18 cellular contexts compared by ENCODE assay signal in genomic region chr2:206521612-206522011, GRCh38.
"Had no signal": no experiment of that assay in that cellular context is flagged by ENCODE, and none has a peak within 500 bp of the region (broad histone marks: within the 10 kb centered on the region; RNA-seq: fewer than 3 reads in every experiment).

No MANE protein-coding gene starts in this region.

- H3K36me3 ChIP-seq: heart right ventricle, left ventricle myocardium inferior, tibial nerve, vagina, WERI-Rb-1 had no signal

- H3K9me3 ChIP-seq: heart right ventricle, left ventricle myocardium inferior, tibial nerve, vagina had no signal

- ATAC-seq: heart right ventricle had no signal

- H3K27ac ChIP-seq: dorsolateral prefrontal cortex, heart right ventricle, left ventricle myocardium inferior, tibial nerve, vagina, WERI-Rb-1 had no signal

- H3K27me3 ChIP-seq: dorsolateral prefrontal cortex, heart right ventricle, tibial nerve, vagina had no signal

- H3K4me3 ChIP-seq: dorsolateral prefrontal cortex, heart right ventricle, left ventricle myocardium inferior, tibial nerve, vagina had no signal

- DNase-seq: activated CD4-positive, alpha-beta T cell treated with anti-CD3 and anti-CD28 coated beads for 1 hour; activated CD4-positive, alpha-beta T cell treated with anti-CD3 and anti-CD28 coated beads, Interleukin-2, amount 50 U/mL, for 48 hours; activated naive CD4-positive, alpha-beta T cell; activated naive CD8-positive, alpha-beta T cell treated with anti-CD3 and anti-CD28 coated beads for 36 hours; amniotic stem cell; dorsolateral prefrontal cortex; heart right ventricle; immature natural killer cell; kidney glomerular epithelial cell; left ventricle myocardium inferior; occipital lobe; stimulated activated CD4-positive, alpha-beta T cell treated with anti-CD3 and anti-CD28 coated beads, Interleukin-12 subunit alpha, Interleukin-12 subunit beta, amount 100 ng/mL, for 4 hours; stimulated activated CD4-positive, alpha-beta T cell treated with anti-CD3 and anti-CD28 coated beads, Interleukin-1b, Interleukin-23, amount 100 ng/mL, for 48 hours; stimulated activated CD8-positive, alpha-beta memory T cell treated with anti-CD3 and anti-CD28 coated beads, Interleukin-4, amount 100 ng/mL, for 48 hours; stimulated activated naive CD4-positive, alpha-beta T cell treated with Interleukin-2 at 50 U/mL for 16 hours; WERI-Rb-1 had no signal

- H3K4me1 ChIP-seq: tibial nerve, vagina had no signal
